ENCODE assay signal across 1 cellular context in genomic region chr2:112255875-112256274, GRCh38.
TF ChIP-seq lines count a peak whose summit lies in the region.

No MANE protein-coding gene starts in this region.

TF ChIP-seq in HepG2, 621 proteins besides CTCF, POLR2A, EP300 and RAD21:
- TF ChIP-seq ZNF580 (CRISPR knock-in tag; IDR thresholded peaks at IDR 0.05; ENCODE audit: borderline replicate concordance, low read depth), result no peak
- no peak for TF ChIP-seq ZSCAN22 (CRISPR knock-in tag; IDR thresholded peaks at IDR 0.05)
- no peak for TF ChIP-seq NCOA1 (CRISPR knock-in tag; IDR thresholded peaks at IDR 0.05)
- no peak for TF ChIP-seq HOXA9 (CRISPR knock-in tag; IDR thresholded peaks at IDR 0.05; ENCODE audit: borderline replicate concordance)
- no peak for TF ChIP-seq ZNF781 (CRISPR knock-in tag; IDR thresholded peaks at IDR 0.05; ENCODE audit: borderline replicate concordance, not compliant biosample characterization)
- TF ChIP-seq ZNF292 (CRISPR knock-in tag; IDR thresholded peaks at IDR 0.05; ENCODE audit: borderline replicate concordance, low read depth), result no peak
- TF ChIP-seq MTF2 (CRISPR knock-in tag; IDR thresholded peaks at IDR 0.05; ENCODE audit: borderline replicate concordance), result no peak
- no peak for TF ChIP-seq SNAPC2 (CRISPR knock-in tag; IDR thresholded peaks at IDR 0.05)
- TF ChIP-seq MEF2D (CRISPR knock-in tag; IDR thresholded peaks at IDR 0.05), result no peak
